In genomic region chr11:119101759-119102423, GRCh38 we compare ENCODE assay signal across 1 cellular context.
TF ChIP-seq lines count a peak whose summit lies in the region.

Gene DPAGT1, minus strand, starts transcription at chr11:119101853. Its CDS starts 198 bp downstream, at chr11:119101655.

TF ChIP-seq in K562, 482 proteins besides CTCF, POLR2A, EP300 and RAD21 (continued from another document and continues in another):
- TF ChIP-seq TCF7L2 (IDR thresholded peaks at IDR 0.05; ENCODE audit: low read depth, low read length), result no peak
- no peak for TF ChIP-seq NFYB (IDR thresholded peaks at IDR 0.05; ENCODE audit: extremely low read depth, insufficient read length)
- no peak for TF ChIP-seq ZNF133 (CRISPR knock-in tag; IDR thresholded peaks at IDR 0.05)
- no peak; the same call in 1 of the 2 replicates for TF ChIP-seq GATAD2B (IDR thresholded peaks at IDR 0.05; ENCODE audit: borderline replicate concordance)
- no peak for TF ChIP-seq ZHX1 (conservative IDR thresholded peaks at IDR 0.05; ENCODE audit: low read length)
- no peak for TF ChIP-seq PRPF4 (IDR thresholded peaks at IDR 0.05; ENCODE audit: insufficient read depth, low read depth, low read length, poor library complexity, severe bottlenecking)
- no peak for TF ChIP-seq NFXL1 (CRISPR knock-in tag; IDR thresholded peaks at IDR 0.05)
- no peak for TF ChIP-seq KLF10 (CRISPR knock-in tag; IDR thresholded peaks at IDR 0.05)
- TF ChIP-seq NCOA1 (IDR thresholded peaks at IDR 0.05; ENCODE audit: low read depth), result peak; percentile 95
- no peak for TF ChIP-seq ZNF253 (CRISPR knock-in tag; conservative IDR thresholded peaks at IDR 0.05)
- no peak for TF ChIP-seq POLR2G (IDR thresholded peaks at IDR 0.05; ENCODE audit: low read depth, low read length)
- TF ChIP-seq KHSRP (IDR thresholded peaks at IDR 0.05), result no peak
- TF ChIP-seq ZNF12 (CRISPR knock-in tag; IDR thresholded peaks at IDR 0.05), result no peak
- TF ChIP-seq RBM17 (IDR thresholded peaks at IDR 0.05; ENCODE audit: borderline replicate concordance, low read depth, low read length), result no peak
- TF ChIP-seq ETV1 (tag; conservative IDR thresholded peaks at IDR 0.05; ENCODE audit: low read depth), result peak; percentile 85
- TF ChIP-seq MAZ (CRISPR knock-in tag; conservative IDR thresholded peaks at IDR 0.05 in 1 of 2, IDR thresholded peaks at IDR 0.05 in 1 of 2), result peak; percentile 28 to 52; a peak in 2 of 4 replicates
- TF ChIP-seq ZNF589 (CRISPR knock-in tag; IDR thresholded peaks at IDR 0.05; ENCODE audit: low read depth), result no peak
- 0 out of 2 replicates have a peak, but pooled peaks have one; percentile 38 for TF ChIP-seq HES1 (IDR thresholded peaks at IDR 0.05; ENCODE audit: low read depth)
- peak in 1 of 2 experiments; percentile 37; a peak in 1 of 4 replicates for TF ChIP-seq MLLT1 (IDR thresholded peaks at IDR 0.05)
- TF ChIP-seq TSHZ1 (CRISPR knock-in tag; IDR thresholded peaks at IDR 0.05), result no peak
- TF ChIP-seq POLR3G (IDR thresholded peaks at IDR 0.05; ENCODE audit: extremely low read depth, insufficient read length, insufficient replicate concordance), result no peak
- no peak for TF ChIP-seq MEF2A (IDR thresholded peaks at IDR 0.05; ENCODE audit: control insufficient read depth, low read depth, low read length)
- no peak for TF ChIP-seq TCFL5 (CRISPR knock-in tag; conservative IDR thresholded peaks at IDR 0.05)
- no peak for TF ChIP-seq CHD1 (IDR thresholded peaks at IDR 0.05; ENCODE audit: low read length)
- TF ChIP-seq HNRNPLL (IDR thresholded peaks at IDR 0.05; ENCODE audit: low read depth, low read length, poor library complexity, severe bottlenecking), result peak; percentile 35
- TF ChIP-seq RAD51 (IDR thresholded peaks at IDR 0.05; ENCODE audit: borderline replicate concordance, low read depth), result peak; percentile 92
- no peak for TF ChIP-seq MED1 (CRISPR knock-in tag; IDR thresholded peaks at IDR 0.05; ENCODE audit: borderline replicate concordance)
- TF ChIP-seq CC2D1A (IDR thresholded peaks at IDR 0.05), result no peak
- TF ChIP-seq MITF (IDR thresholded peaks at IDR 0.05), result no peak
- peak; percentile 3; the same call in 1 of the 2 replicates for TF ChIP-seq TAL1 (IDR thresholded peaks at IDR 0.05)
- no peak for TF ChIP-seq SMARCE1 (IDR thresholded peaks at IDR 0.05)
- no peak for TF ChIP-seq HMG20B (CRISPR knock-in tag; IDR thresholded peaks at IDR 0.05)
- TF ChIP-seq CHD7 (IDR thresholded peaks at IDR 0.05; ENCODE audit: low read depth, low read length), result no peak
- no peak for TF ChIP-seq ZC3H8 (IDR thresholded peaks at IDR 0.05)
- TF ChIP-seq MECOM (CRISPR knock-in tag; IDR thresholded peaks at IDR 0.05), result no peak
- TF ChIP-seq EHMT2 (IDR thresholded peaks at IDR 0.05), result peak; percentile 37; the same call in 1 of the 2 replicates
- TF ChIP-seq SP1 (CRISPR knock-in tag; IDR thresholded peaks at IDR 0.05), result peak; percentile 68
- TF ChIP-seq NUFIP1 (IDR thresholded peaks at IDR 0.05; ENCODE audit: partially characterized antibody), result no peak
- TF ChIP-seq ZNF354B (CRISPR knock-in tag; IDR thresholded peaks at IDR 0.05), result no peak
- no peak for TF ChIP-seq XRCC4 (IDR thresholded peaks at IDR 0.05; ENCODE audit: extremely low read depth, insufficient read depth, insufficient read length)
- TF ChIP-seq IRF9 (tag; IDR thresholded peaks at IDR 0.05), result 0 out of 2 replicates have a peak, but pooled peaks have one; percentile 38
- peak; percentile 80 for TF ChIP-seq ASH1L (IDR thresholded peaks at IDR 0.05; ENCODE audit: borderline replicate concordance, low read depth, partially characterized antibody)
- no peak for TF ChIP-seq ZNF75A (CRISPR knock-in tag; IDR thresholded peaks at IDR 0.05)
